ENCODE assay signal across 13 cellular contexts in the genomic region with DNA sequence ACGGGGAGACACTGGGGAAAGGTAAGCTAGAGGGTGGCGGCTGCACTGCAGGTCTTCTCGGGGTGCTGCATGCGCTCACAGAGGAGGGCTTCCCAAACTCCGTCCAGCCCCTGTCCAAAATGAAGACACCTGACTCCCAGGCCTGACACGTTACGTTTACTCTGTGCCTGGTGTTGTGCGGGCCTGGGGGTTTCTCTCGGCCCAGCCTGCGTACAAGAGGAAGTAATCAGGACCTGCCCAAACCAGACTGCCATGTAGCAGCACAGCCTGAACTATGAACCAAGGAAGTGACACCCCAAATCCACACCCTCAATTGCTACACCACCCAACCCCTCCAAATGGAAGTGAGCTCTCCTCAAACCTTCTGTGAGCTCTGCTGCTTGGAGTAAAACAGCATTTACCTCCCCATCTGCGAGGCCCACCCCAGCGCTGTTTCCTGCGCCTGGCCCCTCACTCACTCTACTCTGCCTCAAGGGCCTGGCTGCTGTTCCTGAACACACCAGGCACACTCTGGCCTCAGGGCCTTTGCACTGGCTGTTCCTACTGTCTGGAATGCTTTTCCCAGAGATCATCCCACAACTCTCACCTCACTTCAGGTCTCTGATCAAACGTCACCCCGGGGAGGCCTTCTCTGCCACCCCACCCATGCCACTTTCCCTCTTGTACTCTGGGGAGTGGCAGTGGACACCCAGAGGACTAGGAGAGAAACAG. TPM values are rescaled to one million over a fixed set of nuclear protein-coding genes. Genes with fewer than 3 reads are reported as not detected.
DNase-seq lines count a peak whose midpoint lies in the region; ATAC-seq and TF ChIP-seq lines count a peak whose summit lies in the region.
"Had no signal": no experiment of that assay in that cellular context is flagged by ENCODE, and none has a peak within 500 bp of the region (broad histone marks: within the 10 kb centered on the region; RNA-seq: fewer than 3 reads in every experiment).

No MANE protein-coding gene starts in this region.

- intact Hi-C loops in CD14-positive monocyte (cut with micrococcal nuclease): no loop called here

- H3K4me3 Mint-ChIP-seq in CD14-positive monocyte: peak overlapping the region in 1 of 2 donors; percentile 1

- peak overlapping the region; percentile 67 to 90 (median 86) for H3K27ac Mint-ChIP-seq in CD14-positive monocyte

- no peak for TF ChIP-seq CTCF in CD14-positive monocyte (IDR thresholded peaks at IDR 0.05)

- H3K27me3 Mint-ChIP-seq in CD14-positive monocyte (ENCODE audit: low read depth in 3 of 3): peaks cover 0 to 7% (median 0%) of the 10 kb centered on the region in 3 donors

- H3K4me1 Mint-ChIP-seq in CD14-positive monocyte: peaks cover 37% of the 10 kb centered on the region

- H3K36me3 Mint-ChIP-seq in CD14-positive monocyte: peaks cover 33 to 40% of the 10 kb centered on the region in 2 donors

- peaks cover 0 to 2% (median 0%) of the 10 kb centered on the region in 7 donors for H3K9me3 Mint-ChIP-seq in CD14-positive monocyte

- peak; percentile 14 for ATAC-seq in GM19043 (IDR thresholded peaks at IDR 0.05; ENCODE audit: low read depth, unreplicated experiment)
- ATAC-seq in esophagus mucosa: peak; percentile 16
- no peak for ATAC-seq in GM21423 (IDR thresholded peaks at IDR 0.05; ENCODE audit: unreplicated experiment)
- no peak for ATAC-seq in HG02938 (IDR thresholded peaks at IDR 0.05; ENCODE audit: unreplicated experiment)

- DNase-seq in CD14-positive monocyte (ENCODE audit: low spot score): no peak
- DNase-seq in NOMO-1 treated with dmso at 0.1 percent for 144 hours (lab: John Stamatoyannopoulos, UW; ENCODE audit: unreplicated experiment): peak; percentile 66
- DNase-seq in Kasumi-1 (lab: John Stamatoyannopoulos, UW): no peak
- no peak for DNase-seq in NCI-H1417 (lab: John Stamatoyannopoulos, UW)
- DNase-seq: hypothalamus, KBM-7, midbrain, NCI-H345, SHP77 had no signal

RNA-seq across cellular contexts. Expression of a gene that starts 3.0 kb away (rescaled TPM):
- polyA plus RNA-seq in CD14-positive monocyte: 10 to 100 TPM; 15.3 to 17.0 TPM
- 31.2 TPM for total RNA-seq in esophagus mucosa

RNA-seq across cellular contexts. Expression of a gene that starts 6.9 kb away (rescaled TPM):
- not detected for polyA plus RNA-seq in CD14-positive monocyte
- total RNA-seq in esophagus mucosa: 0.28 TPM

RNA-seq across cellular contexts. Expression of a gene that starts 18.1 kb away (rescaled TPM):
- polyA plus RNA-seq in CD14-positive monocyte: 10 to 100 TPM; 16.9 to 22.0 TPM
- 47.4 TPM for total RNA-seq in esophagus mucosa

RNA-seq across cellular contexts. Expression of a gene that starts 48.3 kb away (rescaled TPM):
- 10 to 100 TPM; 10.1 to 11.2 TPM for polyA plus RNA-seq in CD14-positive monocyte
- total RNA-seq in esophagus mucosa: not detected

RNA-seq across cellular contexts. Expression of a gene that starts 48.3 kb away (rescaled TPM):
- under 1 TPM; 0.16 to 0.38 TPM for polyA plus RNA-seq in CD14-positive monocyte
- total RNA-seq in esophagus mucosa: 1.8 TPM

Comparison
In these comparisons a context has a peak if more than half of its experiments do, and no peak if none do; other contexts are left out.
1. ATAC-seq: peak in GM19043 (single experiment) and esophagus mucosa (single experiment); none in GM21423 (single experiment) and HG02938 (single experiment).